In genomic region chr11:118807800-118808778, GRCh38 we compare ENCODE assay signal across 1 cellular context.
A peak's percentile ranks its signal among the peaks of the same experiment; 100 is the strongest.
TF ChIP-seq lines count a peak whose summit lies in the region.

No MANE protein-coding gene starts in this region.

TF ChIP-seq in K562, 482 proteins besides CTCF, POLR2A, EP300 and RAD21:
- TF ChIP-seq CEBPG (CRISPR knock-in tag; IDR thresholded peaks at IDR 0.05) (peak; percentile 38; the same call in 1 of the 2 replicates), CEBPG (tag; conservative IDR thresholded peaks at IDR 0.05 in 1 of 2, IDR thresholded peaks at IDR 0.05 in 1 of 2) (peak; percentile 40 to 61; a peak in 3 of 4 replicates), CREB1 (IDR thresholded peaks at IDR 0.05) (no peak), CREB1 (CRISPR knock-in tag; IDR thresholded peaks at IDR 0.05) (no peak), TRIM24 (IDR thresholded peaks at IDR 0.05) (peak in 1 of 2 experiments; percentile 21; a peak in 1 of 4 replicates), CEBPB (tag; IDR thresholded peaks at IDR 0.05) (0 out of 2 replicates have a peak, but pooled peaks have one; percentile 37), JUN (IDR thresholded peaks at IDR 0.05; ENCODE audit: borderline replicate concordance, low read depth, low read length) (no peak), JUN (CRISPR knock-in tag; IDR thresholded peaks at IDR 0.05; ENCODE audit: borderline replicate concordance) (no peak), SIX5 (IDR thresholded peaks at IDR 0.05; ENCODE audit: borderline replicate concordance in 1 of 2, insufficient read depth in 1 of 2, low read depth in 1 of 2, low read length in 2 of 2) (no peak), ATF3 (IDR thresholded peaks at IDR 0.05) (peak; percentile 69), ATF3 (CRISPR knock-in tag; conservative IDR thresholded peaks at IDR 0.05) (no peak), ZNF146 (CRISPR knock-in tag; IDR thresholded peaks at IDR 0.05; ENCODE audit: unreplicated experiment) (peak; percentile 78), RBM25 (IDR thresholded peaks at IDR 0.05; ENCODE audit: low read depth, low read length, severe bottlenecking) (peak; percentile 39), BCOR (IDR thresholded peaks at IDR 0.05) (peak; percentile 52; the same call in 1 of the 2 replicates), ZBTB7A (IDR thresholded peaks at IDR 0.05; ENCODE audit: borderline replicate concordance, control insufficient read depth, low read depth, low read length) (no peak)
